ENCODE assay signal across 12 cellular contexts in the genomic region with DNA sequence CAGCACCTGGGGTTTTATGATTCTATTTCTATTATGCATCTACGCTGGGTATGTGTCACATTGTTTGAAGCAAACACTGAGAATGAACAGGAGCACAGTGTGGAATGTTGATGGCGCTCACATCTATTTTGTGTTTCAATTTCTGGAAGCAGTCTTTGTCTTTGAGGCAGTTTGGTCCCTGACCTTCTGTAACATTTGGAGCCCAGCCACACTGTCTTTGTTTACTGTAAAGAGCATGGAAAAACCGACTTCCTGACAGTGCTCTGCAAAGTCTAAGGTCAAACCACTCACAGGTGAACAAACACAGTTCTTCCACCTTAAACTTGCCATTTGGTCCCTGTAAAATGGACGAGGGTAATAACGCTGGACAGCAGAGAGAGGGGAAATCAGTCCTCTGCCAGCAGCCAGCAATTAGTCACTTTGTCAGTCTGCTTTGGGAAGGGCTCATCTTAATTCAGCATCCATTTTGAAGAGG.
A peak's percentile ranks its signal among the peaks of the same experiment; 100 is the strongest.
DNase-seq lines count a peak whose midpoint lies in the region; ATAC-seq and TF ChIP-seq lines count a peak whose summit lies in the region.
"Had no signal": no experiment of that assay in that cellular context is flagged by ENCODE, and none has a peak within 500 bp of the region (broad histone marks: within the 10 kb centered on the region; RNA-seq: fewer than 3 reads in every experiment).

No MANE protein-coding gene starts in this region.

- H3K27ac ChIP-seq in KOPT-K1 (ENCODE audit: low read depth, low read length, poor library complexity, severe bottlenecking) (peak overlapping the region; percentile 100), gastroesophageal sphincter (no peak overlapping the region)
- H3K27ac ChIP-seq: foreskin keratinocyte, spleen had no signal

- peaks cover 5 to 35% (median 9%) of the 10 kb centered on the region in 3 donors for H3K4me1 ChIP-seq in gastroesophageal sphincter
- H3K4me1 ChIP-seq: Caco-2, foreskin keratinocyte had no signal

- TF ChIP-seq POLR2A in gastroesophageal sphincter (IDR thresholded peaks at IDR 0.05): no peak

- CTCF ChIA-PET in activated CD4-positive, alpha-beta memory T cell treated with anti-CD3 and anti-CD28 coated beads, Interleukin-2, amount 10 ng/mL, durations not matched to agents 7 days and 5 days (lab: Charles Lee): no interaction called here

- ATAC-seq in gastroesophageal sphincter: peak; percentile 50
- ATAC-seq: foreskin keratinocyte had no signal

- H3K9me3 ChIP-seq in KOPT-K1 (ENCODE audit: insufficient read depth, low read length, poor library complexity, severe bottlenecking): no peaks in the 10 kb centered on the region
- H3K9me3 ChIP-seq in gastroesophageal sphincter: no peaks in the 10 kb centered on the region
- H3K9me3 ChIP-seq: Caco-2, spleen had no signal

- intact Hi-C loops in CD14-positive monocyte (cut with micrococcal nuclease): no loop called here

- no peaks in the 10 kb centered on the region for H3K9me3 Mint-ChIP-seq in progenitor cell of endocrine pancreas (ENCODE audit: low read depth)
- no peaks in the 10 kb centered on the region for H3K9me3 Mint-ChIP-seq in activated CD4-positive, alpha-beta memory T cell treated with anti-CD3 and anti-CD28 coated beads, Interleukin-2, amount 10 ng/mL, durations not matched to agents 7 days and 5 days
- peaks cover 0 to 3% (median 0%) of the 10 kb centered on the region in 7 donors for H3K9me3 Mint-ChIP-seq in CD14-positive monocyte
- H3K9me3 Mint-ChIP-seq: central memory CD8-positive, alpha-beta T cell had no signal

- H3K36me3 ChIP-seq in KOPT-K1 (ENCODE audit: insufficient read depth, low read length) (peaks cover 40% of the 10 kb centered on the region), gastroesophageal sphincter (no peaks in the 10 kb centered on the region)
- H3K36me3 ChIP-seq: spleen had no signal

- no peak overlapping the region for H3K4me3 Mint-ChIP-seq in progenitor cell of endocrine pancreas (ENCODE audit: low read depth)
- no peak overlapping the region for H3K4me3 Mint-ChIP-seq in activated CD4-positive, alpha-beta memory T cell treated with anti-CD3 and anti-CD28 coated beads, Interleukin-2, amount 10 ng/mL, durations not matched to agents 7 days and 5 days
- H3K4me3 Mint-ChIP-seq in CD14-positive monocyte: no peak overlapping the region
- H3K4me3 Mint-ChIP-seq: central memory CD8-positive, alpha-beta T cell had no signal

- peak overlapping the region; percentile 84 for H3K27ac Mint-ChIP-seq in progenitor cell of endocrine pancreas
- H3K27ac Mint-ChIP-seq in activated CD4-positive, alpha-beta memory T cell treated with anti-CD3 and anti-CD28 coated beads, Interleukin-2, amount 10 ng/mL, durations not matched to agents 7 days and 5 days: no peak overlapping the region
- no peak overlapping the region for H3K27ac Mint-ChIP-seq in CD14-positive monocyte

- no peak overlapping the region for H3K4me3 ChIP-seq in gastroesophageal sphincter
- H3K4me3 ChIP-seq: spleen had no signal

- peak; percentile 99 for DNase-seq in NCI-H748 treated with DMSO at 0.1 percent for 48 hours (lab: John Stamatoyannopoulos, UW)
- no peak for DNase-seq in progenitor cell of endocrine pancreas (ENCODE audit: low spot score, unreplicated experiment)
- DNase-seq in activated CD4-positive, alpha-beta T cell treated with anti-CD3 and anti-CD28 coated beads, Interleukin-2, amount 50 U/mL, for 48 hours: no peak
- DNase-seq in stimulated activated CD4-positive, alpha-beta T cell treated with anti-CD3 and anti-CD28 coated beads, Interleukin-4, amount 100 ng/mL, for 1 hour: no peak
- no peak for DNase-seq in activated CD4-positive, alpha-beta memory T cell treated with anti-CD3 and anti-CD28 coated beads, Interleukin-2, amount 10 ng/mL, durations not matched to agents 7 days and 5 days
- DNase-seq in CD14-positive monocyte (ENCODE audit: low spot score): no peak
- DNase-seq: foreskin keratinocyte, spleen had no signal

- no peaks in the 10 kb centered on the region for H3K27me3 ChIP-seq in gastroesophageal sphincter
- H3K27me3 ChIP-seq: foreskin keratinocyte had no signal

- WGBS in gastroesophageal sphincter (ENCODE audit: low coverage in 1 of 2), 2 donors: 11 to 12% methylated on average over 3 to 5 of the region's 5 CpGs

- H3K4me1 Mint-ChIP-seq in progenitor cell of endocrine pancreas (ENCODE audit: low read depth) (peaks cover 13% of the 10 kb centered on the region), CD14-positive monocyte (peaks cover 4% of the 10 kb centered on the region)
- no peaks in the 10 kb centered on the region for H3K4me1 Mint-ChIP-seq in activated CD4-positive, alpha-beta memory T cell treated with anti-CD3 and anti-CD28 coated beads, Interleukin-2, amount 10 ng/mL, durations not matched to agents 7 days and 5 days
- H3K4me1 Mint-ChIP-seq: central memory CD8-positive, alpha-beta T cell had no signal

- TF ChIP-seq EP300 in gastroesophageal sphincter (IDR thresholded peaks at IDR 0.05): no peak

- TF ChIP-seq CTCF in gastroesophageal sphincter (IDR thresholded peaks at IDR 0.05): no peak
- no peak for TF ChIP-seq CTCF in progenitor cell of endocrine pancreas (IDR thresholded peaks at IDR 0.05; ENCODE audit: unreplicated experiment)
- TF ChIP-seq CTCF in CD14-positive monocyte (IDR thresholded peaks at IDR 0.05): no peak

- H3K36me3 Mint-ChIP-seq in progenitor cell of endocrine pancreas (ENCODE audit: insufficient read depth) (peaks cover 9% of the 10 kb centered on the region), CD14-positive monocyte (no peaks in the 10 kb centered on the region)
- H3K36me3 Mint-ChIP-seq in activated CD4-positive, alpha-beta memory T cell treated with anti-CD3 and anti-CD28 coated beads, Interleukin-2, amount 10 ng/mL, durations not matched to agents 7 days and 5 days (ENCODE audit: low read depth): no peaks in the 10 kb centered on the region

- POLR2A ChIA-PET in activated CD4-positive, alpha-beta memory T cell treated with anti-CD3 and anti-CD28 coated beads, Interleukin-2, amount 10 ng/mL, durations not matched to agents 7 days and 5 days (lab: Charles Lee): no interaction called here

- H3K27me3 Mint-ChIP-seq in progenitor cell of endocrine pancreas (no peaks in the 10 kb centered on the region), CD14-positive monocyte (ENCODE audit: low read depth in 3 of 3) (peaks cover 3 to 12% (median 3%) of the 10 kb centered on the region in 3 donors)
- peaks cover 7% of the 10 kb centered on the region for H3K27me3 Mint-ChIP-seq in activated CD4-positive, alpha-beta memory T cell treated with anti-CD3 and anti-CD28 coated beads, Interleukin-2, amount 10 ng/mL, durations not matched to agents 7 days and 5 days
- H3K27me3 Mint-ChIP-seq: central memory CD8-positive, alpha-beta T cell had no signal
